In the genomic region with DNA sequence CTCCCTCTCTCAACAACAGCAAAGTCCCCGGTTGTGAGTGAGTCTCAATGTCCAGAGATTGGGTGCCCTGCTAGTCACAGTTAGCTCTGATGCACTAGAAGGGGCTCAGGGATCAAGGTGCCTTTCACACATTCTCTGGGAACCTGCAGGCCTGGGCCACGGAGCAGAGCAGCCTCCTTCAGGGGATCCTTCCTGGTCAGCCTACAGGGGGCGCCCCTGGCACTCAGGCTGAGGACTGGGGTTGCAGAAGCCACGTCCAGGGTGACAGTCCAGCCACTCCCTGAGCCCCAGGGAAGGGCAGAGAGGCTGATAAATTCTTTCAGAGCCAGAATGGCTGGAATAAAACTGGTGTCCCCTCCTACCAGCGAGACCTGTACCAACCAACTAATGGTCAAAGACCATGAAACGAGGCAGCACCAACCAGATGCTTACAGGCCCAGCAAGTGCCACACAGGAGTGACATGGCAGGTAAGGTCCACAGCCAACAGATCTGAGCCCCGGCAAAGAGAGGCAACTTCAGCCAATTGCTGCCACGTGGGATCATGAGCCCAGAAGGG, we compare ENCODE assay signal across 8 cellular contexts. TPM values are rescaled to one million over a fixed set of nuclear protein-coding genes. Genes with fewer than 3 reads are reported as not detected.
DNase-seq lines count a peak whose midpoint lies in the region; ATAC-seq and TF ChIP-seq lines count a peak whose summit lies in the region.

No MANE protein-coding gene starts in this region.

- peaks cover 0 to 6% (median 0%) of the 10 kb centered on the region in 4 donors for H3K4me1 ChIP-seq in stomach

- H3K9me3 Mint-ChIP-seq in endothelial cell (ENCODE audit: unreplicated experiment) = no peaks in the 10 kb centered on the region

- peak; percentile 69 for TF ChIP-seq CTCF in endothelial cell (IDR thresholded peaks at IDR 0.05; ENCODE audit: unreplicated experiment)
- TF ChIP-seq CTCF in stomach (IDR thresholded peaks at IDR 0.05) = peak in 5 of 7 experiments; percentile 47 to 73 (median 70)

- H3K36me3 ChIP-seq in stomach = peaks cover 0 to 52% (median 42%) of the 10 kb centered on the region in 4 donors

- H3K4me1 Mint-ChIP-seq in endothelial cell (ENCODE audit: unreplicated experiment) = peaks cover 13% of the 10 kb centered on the region

- no peak for ATAC-seq in HG03565 (IDR thresholded peaks at IDR 0.05; ENCODE audit: unreplicated experiment)

- H3K27ac ChIP-seq in stomach = no peak overlapping the region

- WGBS in stomach, 5 donors = 45 to 62% (median 51%) methylated on average over 6 to 8 of the region's 8 CpGs

- H3K27me3 ChIP-seq in stomach = no peaks in the 10 kb centered on the region

- no peak overlapping the region for H3K4me3 ChIP-seq in stomach

- DNase-seq in NK-92 treated with Interleukin-12 subunit alpha and Interleukin-12 subunit beta, amount 100 ng/mL, for 24 hours (lab: John Stamatoyannopoulos, UW) = peak; percentile 21
- DNase-seq in NK-92 (lab: John Stamatoyannopoulos, UW; ENCODE audit: unreplicated experiment) (no peak), MV-4-11 (lab: John Stamatoyannopoulos, UW) (peak; percentile 46), endothelial cell (ENCODE audit: low spot score) (peak; percentile 85), myocyte (ENCODE audit: low read depth) (peak; percentile 56), stomach (peak; percentile 77)
- DNase-seq in activated CD4-positive, alpha-beta T cell treated with anti-CD3 and anti-CD28 coated beads, Interleukin-2, amount 50 U/mL, for 4 hours = peak; percentile 47 to 53

- H3K9me3 ChIP-seq in stomach = no peaks in the 10 kb centered on the region

- peaks cover 6% of the 10 kb centered on the region for H3K27me3 Mint-ChIP-seq in endothelial cell (ENCODE audit: unreplicated experiment)

- no peak for TF ChIP-seq EP300 in stomach (IDR thresholded peaks at IDR 0.05)

- intact Hi-C loops in stomach (cut with DNase I; ENCODE audit: low total_unique reads) = no loop called here

- peaks cover 14% of the 10 kb centered on the region for H3K36me3 Mint-ChIP-seq in endothelial cell (ENCODE audit: low read depth, unreplicated experiment)

- no peak overlapping the region for H3K4me3 Mint-ChIP-seq in endothelial cell (ENCODE audit: unreplicated experiment)

- TF ChIP-seq POLR2A in stomach (IDR thresholded peaks at IDR 0.05) = no peak

- no peak overlapping the region for H3K27ac Mint-ChIP-seq in endothelial cell (ENCODE audit: unreplicated experiment)

RNA-seq across cellular contexts. Expression of a gene that starts 43.5 kb away (rescaled TPM):
- total RNA-seq in endothelial cell (ENCODE audit: unreplicated experiment) = 87.0 TPM
- 14.4 and 16.5 TPM in 2 replicates for total RNA-seq in myocyte
- polyA plus RNA-seq in myocyte (2012) = 22.7 TPM
- total RNA-seq in stomach = 10 to 100 TPM in 4 of 5 donors, 1 to 10 TPM in 1; 7.7 to 51.3 (median 17.4) TPM
- 1 to 10 TPM; 2.6 to 5.9 (median 3.2) TPM for polyA plus RNA-seq in stomach

RNA-seq across cellular contexts. Expression of a gene that starts 48.7 kb away (rescaled TPM):
- total RNA-seq in endothelial cell (ENCODE audit: unreplicated experiment) = 35.3 TPM
- 43.2 and 43.7 TPM in 2 replicates for total RNA-seq in myocyte
- polyA plus RNA-seq in myocyte (2012) = 37.5 TPM
- 100 to 1,000 TPM in 1 of 5 donors, 10 to 100 TPM in 4; 14.8 to 130 (median 38.5) TPM for total RNA-seq in stomach
- polyA plus RNA-seq in stomach = 10 to 100 TPM; 16.1 to 21.1 (median 16.5) TPM

RNA-seq across cellular contexts. Expression of a gene that starts 59.0 kb away (rescaled TPM):
- total RNA-seq in endothelial cell (ENCODE audit: unreplicated experiment) (14.7 TPM), myocyte (11.4 and 16.8 TPM in 2 replicates), stomach (10 to 100 TPM in 4 of 5 donors, 1 to 10 TPM in 1; 5.8 to 92.7 (median 43.3) TPM)
- polyA plus RNA-seq in myocyte (2012) = 9.4 TPM
- polyA plus RNA-seq in stomach = 10 to 100 TPM in 1 of 3 donors, 1 to 10 TPM in 2; 7.7 to 11.8 (median 9.8) TPM
